ENCODE assay signal across 1 cellular context in genomic region chr2:121868652-121869051, GRCh38.
TF ChIP-seq lines count a peak whose summit lies in the region.

No MANE protein-coding gene starts in this region.

TF ChIP-seq in HepG2, 621 proteins besides CTCF, POLR2A, EP300 and RAD21 (continued from another document):
- TF ChIP-seq KIAA2018 (CRISPR knock-in tag; IDR thresholded peaks at IDR 0.05; ENCODE audit: borderline replicate concordance), result no peak
- TF ChIP-seq CEBPB (IDR thresholded peaks at IDR 0.05; ENCODE audit: borderline replicate concordance, low read depth, low read length), result no peak
- peak; percentile 58 for TF ChIP-seq BCL6 (CRISPR knock-in tag; IDR thresholded peaks at IDR 0.05)
- no peak for TF ChIP-seq ZNF639 (CRISPR knock-in tag; conservative IDR thresholded peaks at IDR 0.05)
- no peak for TF ChIP-seq ZNF674 (CRISPR knock-in tag; IDR thresholded peaks at IDR 0.05; ENCODE audit: low read depth)
- no peak for TF ChIP-seq PAF1 (CRISPR knock-in tag; IDR thresholded peaks at IDR 0.05)
